24 cellular contexts compared by ENCODE assay signal in the genomic region with DNA sequence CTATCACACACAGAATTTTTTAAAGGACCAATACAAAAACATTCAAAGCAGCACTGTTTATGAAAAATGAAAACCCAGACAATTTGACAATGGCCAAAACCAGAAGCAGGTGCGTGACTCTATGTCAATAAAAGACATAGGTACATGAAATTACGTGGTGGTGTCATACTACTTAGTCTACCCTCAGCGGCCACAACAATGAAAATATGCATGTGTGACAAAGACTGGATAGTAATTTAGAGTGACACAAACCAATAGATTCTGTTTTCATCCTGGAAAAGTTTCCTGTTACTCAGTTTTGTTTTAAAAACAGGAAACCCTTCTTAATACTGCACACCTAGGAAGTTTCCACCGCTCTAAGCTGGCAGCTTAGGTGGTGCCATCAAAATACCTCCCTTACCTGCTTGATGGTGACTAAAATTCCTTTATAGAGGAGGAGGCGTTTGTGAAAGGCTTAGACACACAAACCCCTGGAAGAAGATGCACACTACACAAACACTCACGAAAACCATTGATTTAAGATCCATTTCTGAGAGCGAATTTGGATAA. TPM values are rescaled to one million over a fixed set of nuclear protein-coding genes. Genes with fewer than 3 reads are reported as not detected.
DNase-seq lines count a peak whose midpoint lies in the region; ATAC-seq and TF ChIP-seq lines count a peak whose summit lies in the region.
"Had no signal": no experiment of that assay in that cellular context is flagged by ENCODE, and none has a peak within 500 bp of the region (broad histone marks: within the 10 kb centered on the region; RNA-seq: fewer than 3 reads in every experiment).

No MANE protein-coding gene starts in this region.

- H3K9me3 ChIP-seq in CD8-positive, alpha-beta memory T cell (ENCODE audit: low read length), result no peaks in the 10 kb centered on the region
- H3K9me3 ChIP-seq in effector memory CD4-positive, alpha-beta T cell (ENCODE audit: control insufficient read depth, low read length), result no peaks in the 10 kb centered on the region
- H3K9me3 ChIP-seq: breast epithelium, sigmoid colon, SK-N-SH, transverse colon had no signal

- H3K36me3 Mint-ChIP-seq in activated T-cell treated with anti-CD3 and anti-CD28 coated beads, Interleukin-2, amount 50 U/mL, for 4 hours (ENCODE audit: insufficient read depth), result peaks cover 2% of the 10 kb centered on the region
- H3K36me3 Mint-ChIP-seq in CD8-positive, alpha-beta memory T cell, result peaks cover 0 to 22% (median 5%) of the 10 kb centered on the region in 3 donors
- H3K36me3 Mint-ChIP-seq in T-helper 2 cell treated with Interferon-gamma antibody and Interleukin-4, amounts not matched to agents 5 μg/mL and 100 μg/mL, for 36 hours (ENCODE audit: low read depth), result no peaks in the 10 kb centered on the region
- no peaks in the 10 kb centered on the region for H3K36me3 Mint-ChIP-seq in nephron progenitor cell (ENCODE audit: low read depth)
- H3K36me3 Mint-ChIP-seq: mesothelial cell of epicardium had no signal

- no peaks in the 10 kb centered on the region for H3K9me3 Mint-ChIP-seq in activated T-cell treated with anti-CD3 and anti-CD28 coated beads, Interleukin-2, amount 50 U/mL, for 4 hours
- no peaks in the 10 kb centered on the region for H3K9me3 Mint-ChIP-seq in CD8-positive, alpha-beta memory T cell
- H3K9me3 Mint-ChIP-seq in T-helper 2 cell treated with Interferon-gamma antibody and Interleukin-4, amounts not matched to agents 5 μg/mL and 100 μg/mL, for 36 hours, result no peaks in the 10 kb centered on the region
- no peaks in the 10 kb centered on the region for H3K9me3 Mint-ChIP-seq in nephron progenitor cell
- H3K9me3 Mint-ChIP-seq: H9, mesothelial cell of epicardium had no signal

- no peak overlapping the region for H3K4me3 Mint-ChIP-seq in activated T-cell treated with anti-CD3 and anti-CD28 coated beads, Interleukin-2, amount 50 U/mL, for 4 hours
- no peak overlapping the region for H3K4me3 Mint-ChIP-seq in CD8-positive, alpha-beta memory T cell
- no peak overlapping the region for H3K4me3 Mint-ChIP-seq in T-helper 2 cell treated with Interferon-gamma antibody and Interleukin-4, amounts not matched to agents 5 μg/mL and 100 μg/mL, for 36 hours
- H3K4me3 Mint-ChIP-seq in nephron progenitor cell, result no peak overlapping the region
- H3K4me3 Mint-ChIP-seq: H9, mesothelial cell of epicardium had no signal

- H3K4me3 ChIP-seq in CD8-positive, alpha-beta memory T cell (ENCODE audit: low read length), result no peak overlapping the region
- no peak overlapping the region for H3K4me3 ChIP-seq in effector memory CD4-positive, alpha-beta T cell (ENCODE audit: insufficient read depth, low read depth, low read length, poor library complexity, severe bottlenecking)
- H3K4me3 ChIP-seq: breast epithelium, sigmoid colon, transverse colon had no signal

- POLR2A ChIA-PET in CD8-positive, alpha-beta memory T cell (lab: Charles Lee), result no interaction called here

- CTCF ChIA-PET in CD8-positive, alpha-beta memory T cell (lab: Charles Lee), result no interaction called here

- no peaks in the 10 kb centered on the region for H3K27me3 Mint-ChIP-seq in activated T-cell treated with anti-CD3 and anti-CD28 coated beads, Interleukin-2, amount 50 U/mL, for 4 hours (ENCODE audit: low read depth)
- no peaks in the 10 kb centered on the region for H3K27me3 Mint-ChIP-seq in CD8-positive, alpha-beta memory T cell
- no peaks in the 10 kb centered on the region for H3K27me3 Mint-ChIP-seq in T-helper 2 cell treated with Interferon-gamma antibody and Interleukin-4, amounts not matched to agents 5 μg/mL and 100 μg/mL, for 36 hours (ENCODE audit: low read depth)
- H3K27me3 Mint-ChIP-seq in nephron progenitor cell (ENCODE audit: low read depth, poor library complexity), result peaks cover 6% of the 10 kb centered on the region

- peak; percentile 25 to 75 for ATAC-seq in activated T-cell treated with anti-CD3 and anti-CD28 coated beads, Interleukin-2, amount 50 U/mL, for 4 hours
- ATAC-seq: Right ventricle myocardium inferior had no signal

- H3K27me3 ChIP-seq in CD8-positive, alpha-beta memory T cell (ENCODE audit: insufficient read depth, low read length, poor library complexity, severe bottlenecking), result no peaks in the 10 kb centered on the region
- H3K27me3 ChIP-seq in effector memory CD4-positive, alpha-beta T cell (replicated peaks; ENCODE audit: control insufficient read depth, insufficient read depth, low read length, poor library complexity, severe bottlenecking), result no peaks in the 10 kb centered on the region
- H3K27me3 ChIP-seq: breast epithelium, sigmoid colon, transverse colon had no signal

- H3K36me3 ChIP-seq in CD8-positive, alpha-beta memory T cell (ENCODE audit: insufficient read depth, low read length), result no peaks in the 10 kb centered on the region
- peaks cover 6% of the 10 kb centered on the region for H3K36me3 ChIP-seq in effector memory CD4-positive, alpha-beta T cell (ENCODE audit: control insufficient read depth, insufficient read depth, low read length)
- H3K36me3 ChIP-seq: transverse colon had no signal

- H3K27ac ChIP-seq in CD8-positive, alpha-beta memory T cell (ENCODE audit: low read depth, low read length), result no peak overlapping the region
- H3K27ac ChIP-seq in effector memory CD4-positive, alpha-beta T cell (ENCODE audit: insufficient read depth, low read length, poor library complexity, severe bottlenecking), result peak overlapping the region; percentile 18
- H3K27ac ChIP-seq: sigmoid colon, transverse colon had no signal

- TF ChIP-seq CTCF in nephron progenitor cell (IDR thresholded peaks at IDR 0.05), result no peak

- peak overlapping the region in 5 of 8 donors; percentile 14 to 93 (median 29) for H3K27ac Mint-ChIP-seq in CD8-positive, alpha-beta memory T cell
- H3K27ac Mint-ChIP-seq in T-helper 2 cell treated with Interferon-gamma antibody and Interleukin-4, amounts not matched to agents 5 μg/mL and 100 μg/mL, for 36 hours, result peak overlapping the region; percentile 47
- H3K27ac Mint-ChIP-seq in nephron progenitor cell, result no peak overlapping the region
- H3K27ac Mint-ChIP-seq: H9, mesothelial cell of epicardium had no signal

- peaks cover 18% of the 10 kb centered on the region for H3K4me1 Mint-ChIP-seq in activated T-cell treated with anti-CD3 and anti-CD28 coated beads, Interleukin-2, amount 50 U/mL, for 4 hours (ENCODE audit: low read depth)
- H3K4me1 Mint-ChIP-seq in CD8-positive, alpha-beta memory T cell, result peaks cover 5 to 13% (median 11%) of the 10 kb centered on the region in 3 donors
- H3K4me1 Mint-ChIP-seq in T-helper 2 cell treated with Interferon-gamma antibody and Interleukin-4, amounts not matched to agents 5 μg/mL and 100 μg/mL, for 36 hours (ENCODE audit: low read depth), result peaks cover 7% of the 10 kb centered on the region
- H3K4me1 Mint-ChIP-seq in nephron progenitor cell, result peaks cover 15% of the 10 kb centered on the region
- H3K4me1 Mint-ChIP-seq: H9, mesothelial cell of epicardium had no signal

- DNase-seq in activated T-cell treated with anti-CD3 and anti-CD28 coated beads, Interleukin-2, amount 50 U/mL, for 4 hours, result no peak
- no peak for DNase-seq in activated T-cell treated with anti-CD3 and anti-CD28 coated beads, Interleukin-2, amount 50 U/mL, for 1 hour
- peak in 1 of 5 donors; percentile 6 for DNase-seq in CD8-positive, alpha-beta memory T cell
- DNase-seq in T-helper 2 cell treated with Interferon-gamma antibody and Interleukin-4, amounts not matched to agents 5 μg/mL and 100 μg/mL, for 36 hours (ENCODE audit: low spot score), result no peak
- no peak for DNase-seq in effector memory CD4-positive, alpha-beta T cell
- DNase-seq in NCI-H1105 treated with DMSO at 0.1 percent for 48 hours (lab: John Stamatoyannopoulos, UW), result no peak
- no peak for DNase-seq in nephron progenitor cell
- DNase-seq: activated CD4-positive, CD25-positive, alpha-beta regulatory T cell treated with anti-CD3 and anti-CD28 coated beads, Interleukin-2, amount 50 U/mL, for 72 hours; activated effector memory CD4-positive, alpha-beta T cell treated with anti-CD3 and anti-CD28 coated beads, Interleukin-2, amount 50 U/mL, for 16 hours; COR-L47; DMS53; H9; KBM-7; NCI-H1092 treated with DMSO at 0.1 percent for 48 hours; NCI-H1930; NCI-H526; sigmoid colon; SK-N-SH; stimulated activated CD4-positive, alpha-beta T cell treated with anti-CD3 and anti-CD28 coated beads, Interleukin-12 subunit alpha, Interleukin-12 subunit beta, amount 100 ng/mL, for 4 hours; stimulated activated CD4-positive, alpha-beta T cell treated with anti-CD3 and anti-CD28 coated beads, Interleukin-2, amount 100 ng/mL, for 48 hours; transverse colon had no signal

- no peaks in the 10 kb centered on the region for H3K4me1 ChIP-seq in CD8-positive, alpha-beta memory T cell (ENCODE audit: insufficient read depth, low read length)
- peaks cover 11% of the 10 kb centered on the region for H3K4me1 ChIP-seq in effector memory CD4-positive, alpha-beta T cell (ENCODE audit: control insufficient read depth, insufficient read depth, low read length, poor library complexity, severe bottlenecking)
- H3K4me1 ChIP-seq: breast epithelium, sigmoid colon, transverse colon had no signal

RNA-seq across cellular contexts. Expression of gene POU6F1, which starts 15.1 kb away (rescaled TPM):
- total RNA-seq in activated T-cell treated with anti-CD3 and anti-CD28 coated beads, Interleukin-2, amount 50 U/mL, for 4 hours, result 1 to 10 TPM; 4.1 to 8.5 (median 7.2) TPM
- 10 to 100 TPM; 12.0 to 15.4 TPM for total RNA-seq in CD8-positive, alpha-beta memory T cell
- polyA plus RNA-seq in CD8-positive, alpha-beta memory T cell, result 2.2 TPM

RNA-seq across cellular contexts. Expression of gene TFCP2, which starts 29.8 kb away (rescaled TPM):
- total RNA-seq in activated T-cell treated with anti-CD3 and anti-CD28 coated beads, Interleukin-2, amount 50 U/mL, for 4 hours, result 10 to 100 TPM; 32.9 to 33.7 (median 33.1) TPM
- total RNA-seq in CD8-positive, alpha-beta memory T cell, result 10 to 100 TPM; 41.0 to 41.9 TPM
- polyA plus RNA-seq in CD8-positive, alpha-beta memory T cell, result 13.9 TPM

RNA-seq across cellular contexts. Expression of gene DAZAP2, which starts 35.9 kb away (rescaled TPM):
- 100 to 1,000 TPM; 143 to 145 (median 145) TPM for total RNA-seq in activated T-cell treated with anti-CD3 and anti-CD28 coated beads, Interleukin-2, amount 50 U/mL, for 4 hours
- total RNA-seq in CD8-positive, alpha-beta memory T cell, result 100 to 1,000 TPM in 1 of 2 experiments, 10 to 100 TPM in 1; 97.2 to 100 TPM
- polyA plus RNA-seq in CD8-positive, alpha-beta memory T cell, result 1,407 TPM
